7 cellular contexts compared by ENCODE assay signal in genomic region chr6:5014072-5014561, GRCh38.
"Had no signal": no experiment of that assay in that cellular context is flagged by ENCODE, and none has a peak within 500 bp of the region (broad histone marks: within the 10 kb centered on the region; RNA-seq: fewer than 3 reads in every experiment).

No MANE protein-coding gene starts in this region.

- H3K27ac ChIP-seq: HL-60, KMS-11 had no signal

- FAIRE-seq: HTR-8/SVneo had no signal

- H3K27ac Mint-ChIP-seq: IgD-negative memory B cell had no signal

- DNase-seq: IMR-90, KBM-7, KG1 had no signal

- H3K4me1 Mint-ChIP-seq: IgD-negative memory B cell had no signal

- H3K4me2 ChIP-seq: KMS-11 had no signal

- H3K9ac ChIP-seq: KMS-11 had no signal
